Comparison of ENCODE assay signal across 19 cellular contexts in the genomic region with DNA sequence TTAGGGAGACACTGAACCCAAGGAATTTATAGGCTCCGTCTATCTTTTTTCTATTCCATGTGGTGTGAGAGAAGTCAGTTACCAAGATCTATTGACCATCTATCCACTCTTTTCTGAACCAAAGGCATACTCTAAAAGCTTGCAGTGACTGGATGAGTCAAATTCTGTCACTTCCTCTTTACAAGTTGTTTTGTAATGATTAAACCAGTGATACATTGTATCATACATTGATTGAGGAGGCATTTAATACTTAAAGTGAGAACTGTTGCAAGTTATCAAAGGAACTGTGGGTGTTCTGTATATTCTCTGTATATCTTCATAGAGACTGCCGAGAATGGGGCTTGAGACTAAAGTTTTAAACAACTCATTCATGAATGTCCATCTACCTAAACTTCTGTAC.
A peak's percentile ranks its signal among the peaks of the same experiment; 100 is the strongest.
DNase-seq lines count a peak whose midpoint lies in the region; ATAC-seq and TF ChIP-seq lines count a peak whose summit lies in the region.
"Had no signal": no experiment of that assay in that cellular context is flagged by ENCODE, and none has a peak within 500 bp of the region (broad histone marks: within the 10 kb centered on the region; RNA-seq: fewer than 3 reads in every experiment).

No MANE protein-coding gene starts in this region.

- H3K27me3 ChIP-seq in GM23248 (replicated peaks; ENCODE audit: insufficient read depth): no peaks in the 10 kb centered on the region
- H3K27me3 ChIP-seq: hepatocyte, stomach had no signal

- H3K4me1 ChIP-seq in GM23248 (ENCODE audit: insufficient read depth): peaks cover 46% of the 10 kb centered on the region
- H3K4me1 ChIP-seq: left ventricle myocardium inferior, stomach had no signal

- no peaks in the 10 kb centered on the region for H3K9me2 ChIP-seq in GM23248 (ENCODE audit: insufficient read depth)

- no peak overlapping the region for H3K27ac ChIP-seq in GM23248
- H3K27ac ChIP-seq: C4-2B, hepatocyte, left ventricle myocardium inferior, stomach had no signal

- H3K79me2 ChIP-seq in GM23248 (ENCODE audit: insufficient read depth): no peaks in the 10 kb centered on the region
- H3K79me2 ChIP-seq: hepatocyte had no signal

- no peaks in the 10 kb centered on the region for H3K9me3 ChIP-seq in GM23248 (ENCODE audit: low read depth)
- H3K9me3 ChIP-seq: HAP-1, left ventricle myocardium inferior, stomach had no signal

- no peaks in the 10 kb centered on the region for H3K36me3 ChIP-seq in GM23248 (ENCODE audit: low read depth)
- H3K36me3 ChIP-seq: HAP-1, left ventricle myocardium inferior, stomach had no signal

- no peak for ATAC-seq in GM21515 (IDR thresholded peaks at IDR 0.05; ENCODE audit: unreplicated experiment)
- ATAC-seq in HG03045 (IDR thresholded peaks at IDR 0.05; ENCODE audit: unreplicated experiment): no peak
- no peak for ATAC-seq in GM18520 (IDR thresholded peaks at IDR 0.05; ENCODE audit: unreplicated experiment)
- ATAC-seq: right cardiac atrium had no signal

- no peak overlapping the region for H3K9ac ChIP-seq in GM23248

- DNase-seq in EH (ENCODE audit: low read depth): peak; percentile 23
- DNase-seq in GM23248: peak; percentile 62
- peak; percentile 42 for DNase-seq in OCI-M1 (lab: John Stamatoyannopoulos, UW)
- DNase-seq in foreskin fibroblast: peak; percentile 26 to 49
- no peak for DNase-seq in iPS-NIHi7 (ENCODE audit: extremely low spot score)
- DNase-seq: activated naive CD4-positive, alpha-beta T cell treated with anti-CD3 and anti-CD28 coated beads, Interleukin-2, amount 10 ng/mL, durations not matched to agents 7 days and 5 days; erythroblast; left ventricle myocardium inferior; NCI-H1105 treated with DMSO at 0.1 percent for 48 hours; NCI-H510A; right cardiac atrium; stomach; T-helper 9 cell had no signal

- H3K4me2 ChIP-seq in GM23248 (ENCODE audit: unreplicated experiment): peak overlapping the region; percentile 73
- H3K4me2 ChIP-seq: hepatocyte had no signal

- no peak overlapping the region for H3K4me3 ChIP-seq in GM23248
- H3K4me3 ChIP-seq in foreskin fibroblast (ENCODE audit: low read depth in 1 of 2, low read length in 2 of 2): no peak overlapping the region
- H3K4me3 ChIP-seq: HAP-1, hepatocyte, left ventricle myocardium inferior, stomach had no signal

- H4K20me1 ChIP-seq in GM23248 (ENCODE audit: insufficient read depth): no peaks in the 10 kb centered on the region

- H2AFZ ChIP-seq in GM23248: no peak overlapping the region
- H2AFZ ChIP-seq: hepatocyte had no signal

- TF ChIP-seq CTCF in foreskin fibroblast (IDR thresholded peaks at IDR 0.05; ENCODE audit: low read depth, low read length): no peak

- in situ Hi-C loops in GM23248 (cut with MboI): no loop called here

- peaks cover 40% of the 10 kb centered on the region for H3F3A ChIP-seq in GM23248 (ENCODE audit: insufficient read depth)

- WGBS in GM23248 (ENCODE audit: low coverage in 1 of 2, low lambda C conversion rate in 2 of 2, missing lambda C conversion rate in 2 of 2), 2 experiments: 62 to 84% methylated on average over 2 of the region's 2 CpGs
